In genomic region chr6:16728513-16729182, GRCh38 we compare ENCODE assay signal across 14 cellular contexts. TPM values are rescaled to one million over a fixed set of nuclear protein-coding genes. Genes with fewer than 3 reads are reported as not detected.
DNase-seq lines count a peak whose midpoint lies in the region; ATAC-seq and TF ChIP-seq lines count a peak whose summit lies in the region.
"Had no signal": no experiment of that assay in that cellular context is flagged by ENCODE, and none has a peak within 500 bp of the region (broad histone marks: within the 10 kb centered on the region; RNA-seq: fewer than 3 reads in every experiment).

No MANE protein-coding gene starts in this region.

- H3K4me3 Mint-ChIP-seq in natural killer cell treated with Interleukin-12 subunit alpha and Interleukin-12 subunit beta and Interleukin-15 and Interleukin-18, amount 100 ng/mL, for 72 hours: peak overlapping the region; percentile 79
- H3K4me3 Mint-ChIP-seq in natural killer cell: no peak overlapping the region
- H3K4me3 Mint-ChIP-seq in activated CD4-positive, alpha-beta memory T cell treated with anti-CD3 and anti-CD28 coated beads for 36 hours: peak overlapping the region; percentile 23
- H3K4me3 Mint-ChIP-seq: T-cell had no signal

- H3K4me1 Mint-ChIP-seq in natural killer cell treated with Interleukin-12 subunit alpha and Interleukin-12 subunit beta and Interleukin-15 and Interleukin-18, amount 100 ng/mL, for 72 hours (ENCODE audit: low read depth in 2 of 2): peaks cover 61 to 69% of the 10 kb centered on the region in 2 donors
- peaks cover 27 to 40% of the 10 kb centered on the region in 2 donors for H3K4me1 Mint-ChIP-seq in natural killer cell
- peaks cover 88% of the 10 kb centered on the region for H3K4me1 Mint-ChIP-seq in activated CD4-positive, alpha-beta memory T cell treated with anti-CD3 and anti-CD28 coated beads for 36 hours (ENCODE audit: low read depth)

- TF ChIP-seq CTCF in natural killer cell (IDR thresholded peaks at IDR 0.05): no peak

- H3K27ac ChIP-seq in muscle layer of colon (ENCODE audit: low read depth, low read length): peak overlapping the region; percentile 37

- ATAC-seq in natural killer cell treated with Interleukin-12 subunit alpha and Interleukin-12 subunit beta and Interleukin-15 and Interleukin-18, amount 100 ng/mL, for 72 hours: no peak
- ATAC-seq in natural killer cell: no peak
- no peak for ATAC-seq in GM19324 (IDR thresholded peaks at IDR 0.05; ENCODE audit: low FRiP score, unreplicated experiment)
- no peak for ATAC-seq in HG02973 (IDR thresholded peaks at IDR 0.05; ENCODE audit: unreplicated experiment)
- ATAC-seq in GM21529 (IDR thresholded peaks at IDR 0.05; ENCODE audit: unreplicated experiment): no peak

- H3K9me3 ChIP-seq in muscle layer of colon (ENCODE audit: low read length): no peaks in the 10 kb centered on the region
- H3K9me3 ChIP-seq: tibial artery had no signal

- H3K9ac ChIP-seq in muscle layer of colon (ENCODE audit: low read length): no peak overlapping the region

- POLR2A ChIA-PET in activated CD4-positive, alpha-beta memory T cell treated with anti-CD3 and anti-CD28 coated beads for 36 hours (lab: Charles Lee): interaction anchor here (1.0 to 2.1 kb wide), 9 partner anchors 12 to 137 kb away, joined by 3 to 12 read pairs (median 5); partner anchors contain the start of gene ATXN1

- CTCF ChIA-PET in activated CD4-positive, alpha-beta memory T cell treated with anti-CD3 and anti-CD28 coated beads for 36 hours (lab: Charles Lee): interaction anchor here (0.7 to 1.8 kb wide), 7 partner anchors 11 to 48 kb away, joined by 3 to 7 read pairs (median 3); partner anchors contain the start of gene ATXN1

- H3K27me3 ChIP-seq in muscle layer of colon (ENCODE audit: control insufficient read depth in 1 of 2, insufficient read depth in 2 of 2, low read length in 2 of 2): no peaks in the 10 kb centered on the region
- H3K27me3 ChIP-seq: tibial artery had no signal

- peak overlapping the region; percentile 86 to 93 for H3K27ac Mint-ChIP-seq in natural killer cell treated with Interleukin-12 subunit alpha and Interleukin-12 subunit beta and Interleukin-15 and Interleukin-18, amount 100 ng/mL, for 72 hours
- peak overlapping the region in 1 of 2 donors; percentile 51 for H3K27ac Mint-ChIP-seq in natural killer cell
- H3K27ac Mint-ChIP-seq in activated CD4-positive, alpha-beta memory T cell treated with anti-CD3 and anti-CD28 coated beads for 36 hours: peak overlapping the region; percentile 81

- H3K36me3 ChIP-seq in muscle layer of colon (ENCODE audit: insufficient read depth, low read length): no peaks in the 10 kb centered on the region
- H3K36me3 ChIP-seq: tibial artery had no signal

- no peak overlapping the region for H3K4me3 ChIP-seq in muscle layer of colon (ENCODE audit: low read depth in 1 of 2, low read length in 2 of 2)
- H3K4me3 ChIP-seq: tibial artery had no signal

- DNase-seq in natural killer cell treated with Interleukin-12 subunit alpha and Interleukin-12 subunit beta and Interleukin-15 and Interleukin-18, amount 100 ng/mL, for 72 hours (ENCODE audit: low spot score): no peak
- no peak for DNase-seq in natural killer cell
- DNase-seq in activated CD4-positive, alpha-beta memory T cell treated with anti-CD3 and anti-CD28 coated beads for 36 hours: no peak
- no peak for DNase-seq in NCI-H1092 (lab: John Stamatoyannopoulos, UW)
- DNase-seq: activated CD4-positive, CD25-positive, alpha-beta regulatory T cell; activated T-cell treated with anti-CD3 and anti-CD28 coated beads, Interleukin-2, amount 50 U/mL, for 4 hours; DMS79 treated with DMSO at 0.1 percent for 48 hours; NCI-H2029; T-cell; tibial artery had no signal

- no peaks in the 10 kb centered on the region for H3K9me3 Mint-ChIP-seq in natural killer cell treated with Interleukin-12 subunit alpha and Interleukin-12 subunit beta and Interleukin-15 and Interleukin-18, amount 100 ng/mL, for 72 hours
- H3K9me3 Mint-ChIP-seq in natural killer cell: no peaks in the 10 kb centered on the region
- no peaks in the 10 kb centered on the region for H3K9me3 Mint-ChIP-seq in activated CD4-positive, alpha-beta memory T cell treated with anti-CD3 and anti-CD28 coated beads for 36 hours
- H3K9me3 Mint-ChIP-seq: activated T-cell treated with anti-CD3 and anti-CD28 coated beads, Interleukin-2, amount 50 U/mL, for 4 hours; T-cell had no signal

- H3K36me3 Mint-ChIP-seq in natural killer cell treated with Interleukin-12 subunit alpha and Interleukin-12 subunit beta and Interleukin-15 and Interleukin-18, amount 100 ng/mL, for 72 hours: no peaks in the 10 kb centered on the region
- no peaks in the 10 kb centered on the region for H3K36me3 Mint-ChIP-seq in natural killer cell
- H3K36me3 Mint-ChIP-seq in activated CD4-positive, alpha-beta memory T cell treated with anti-CD3 and anti-CD28 coated beads for 36 hours: peaks cover 9% of the 10 kb centered on the region

- peaks cover 56% of the 10 kb centered on the region for H3K4me1 ChIP-seq in muscle layer of colon (ENCODE audit: insufficient read depth, low read length)

- intact Hi-C loops in natural killer cell (cut with micrococcal nuclease): no loop called here
- intact Hi-C loops in activated CD4-positive, alpha-beta memory T cell treated with anti-CD3 and anti-CD28 coated beads for 36 hours (cut with micrococcal nuclease): loop anchor here (1.0 to 2.0 kb wide), 4 partner anchors 14 to 70 kb away; no protein-coding TSS in a partner anchor

- no peaks in the 10 kb centered on the region for H3K27me3 Mint-ChIP-seq in natural killer cell treated with Interleukin-12 subunit alpha and Interleukin-12 subunit beta and Interleukin-15 and Interleukin-18, amount 100 ng/mL, for 72 hours
- H3K27me3 Mint-ChIP-seq in natural killer cell (ENCODE audit: low read depth in 2 of 2): no peaks in the 10 kb centered on the region
- H3K27me3 Mint-ChIP-seq in activated CD4-positive, alpha-beta memory T cell treated with anti-CD3 and anti-CD28 coated beads for 36 hours: no peaks in the 10 kb centered on the region
- H3K27me3 Mint-ChIP-seq: T-cell had no signal

RNA-seq across cellular contexts. Expression of gene ATXN1, which starts 32.6 kb away (rescaled TPM):
- total RNA-seq in natural killer cell treated with Interleukin-12 subunit alpha and Interleukin-12 subunit beta and Interleukin-15 and Interleukin-18, amount 100 ng/mL, for 72 hours: 100 to 1,000 TPM in 1 of 2 donors, 10 to 100 TPM in 1; 56.4 to 103 TPM
- 100 to 1,000 TPM in 1 of 3 donors, 10 to 100 TPM in 2; 90.4 to 120 (median 97.9) TPM for total RNA-seq in natural killer cell
- total RNA-seq in activated CD4-positive, alpha-beta memory T cell treated with anti-CD3 and anti-CD28 coated beads for 36 hours: 10 to 100 TPM; 34.1 to 36.7 TPM
